ENCODE assay signal across 8 cellular contexts in the genomic region with DNA sequence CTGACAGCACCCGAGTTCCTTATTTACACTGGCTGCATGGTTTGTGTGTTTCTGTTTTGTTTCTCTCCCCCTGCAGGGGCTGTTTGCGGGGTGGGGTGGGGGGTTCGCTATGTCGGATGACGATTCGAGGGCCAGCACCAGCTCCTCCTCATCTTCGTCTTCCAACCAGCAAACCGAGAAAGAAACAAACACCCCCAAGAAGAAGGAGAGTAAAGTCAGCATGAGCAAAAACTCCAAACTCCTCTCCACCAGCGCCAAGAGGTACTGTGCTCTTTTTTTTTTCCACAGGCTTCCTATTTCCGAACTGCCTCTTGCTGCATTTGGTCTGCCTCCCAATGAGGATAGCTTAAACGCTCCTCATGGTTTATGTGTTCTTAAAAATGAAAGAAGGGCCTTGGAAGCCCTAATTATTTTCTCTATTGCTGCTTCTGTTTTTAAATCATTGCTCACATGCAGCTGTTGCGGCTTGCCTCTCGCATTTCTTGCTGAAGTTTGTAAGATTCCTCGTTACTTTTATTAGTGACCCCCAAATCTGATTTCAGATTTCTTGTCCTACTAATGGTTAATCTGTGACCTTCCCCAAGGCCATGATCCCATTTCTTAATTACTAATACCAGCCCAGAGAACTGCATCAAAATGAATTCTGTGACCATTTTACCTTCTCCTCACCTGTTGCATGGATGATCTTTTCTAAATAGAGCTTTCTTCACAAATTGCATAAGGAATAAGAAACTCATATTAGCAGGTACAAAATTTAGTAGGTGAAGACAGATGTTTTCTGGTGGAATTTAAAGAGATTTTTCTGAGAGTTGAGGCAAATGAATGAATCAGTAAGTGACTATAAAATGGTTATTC. TPM values are rescaled to one million over a fixed set of nuclear protein-coding genes. Genes with fewer than 3 reads are reported as not detected.
DNase-seq lines count a peak whose midpoint lies in the region; ATAC-seq, FAIRE-seq and TF ChIP-seq lines count a peak whose summit lies in the region.

No MANE protein-coding gene starts in this region.

- peaks cover 46% of the 10 kb centered on the region for H4K20me1 ChIP-seq in astrocyte (ENCODE audit: insufficient read depth, low read length)

- peak overlapping the region; percentile 98 for H3K4me2 ChIP-seq in astrocyte (ENCODE audit: low read length)

- peaks cover 42% of the 10 kb centered on the region for H3K4me1 Mint-ChIP-seq in astrocyte (ENCODE audit: low read depth, unreplicated experiment)

- peaks cover 37% of the 10 kb centered on the region for H3K79me2 ChIP-seq in astrocyte (ENCODE audit: insufficient read depth, low read length)

- WGBS in spleen, 5 donors: 11 to 17% (median 17%) methylated on average over 14 of the region's 14 CpGs

- peaks cover 1% of the 10 kb centered on the region for H3K36me3 Mint-ChIP-seq in astrocyte (ENCODE audit: low read depth, unreplicated experiment)

- H3K4me3 ChIP-seq in astrocyte (ENCODE audit: insufficient read depth, low read depth, low read length) (peak overlapping the region; percentile 67), iPS-18c (ENCODE audit: insufficient read depth, low read depth, low read length) (peak overlapping the region; percentile 78), spleen (peak overlapping the region; percentile 63 to 88 (median 76))

- no peaks in the 10 kb centered on the region for H3K9me3 Mint-ChIP-seq in astrocyte (ENCODE audit: unreplicated experiment)

- H3K27me3 ChIP-seq in astrocyte (ENCODE audit: insufficient read depth, low read length) (no peaks in the 10 kb centered on the region), spleen (replicated peaks in 1 of 7) (no peaks in the 10 kb centered on the region)

- FAIRE-seq in astrocyte (lab: Jason Lieb, UNC): peak; percentile 26

- H3K9me3 ChIP-seq in astrocyte (ENCODE audit: insufficient read depth, low read depth, low read length) (no peaks in the 10 kb centered on the region), iPS-18c (ENCODE audit: control insufficient read depth, insufficient read depth, low read length) (no peaks in the 10 kb centered on the region), spleen (no peaks in the 10 kb centered on the region)

- H3K36me3 ChIP-seq in astrocyte (ENCODE audit: insufficient read depth, low read length) (no peaks in the 10 kb centered on the region), spleen (no peaks in the 10 kb centered on the region)

- peak overlapping the region; percentile 86 for H3K9ac ChIP-seq in astrocyte (ENCODE audit: low read length)

- H3K27ac ChIP-seq in astrocyte (ENCODE audit: low read depth, low read length) (peak overlapping the region; percentile 51), spleen (peak overlapping the region; percentile 84 to 93 (median 90))

- peak overlapping the region; percentile 94 for H3K27ac Mint-ChIP-seq in astrocyte (ENCODE audit: unreplicated experiment)

- no peak for ATAC-seq in GM19467 (IDR thresholded peaks at IDR 0.05; ENCODE audit: unreplicated experiment)

- H3K27me3 Mint-ChIP-seq in astrocyte (ENCODE audit: low read depth, unreplicated experiment): no peaks in the 10 kb centered on the region

- TF ChIP-seq CTCF in astrocyte (IDR thresholded peaks at IDR 0.05; ENCODE audit: insufficient read depth, low read depth, low read length) (no peak), spleen (IDR thresholded peaks at IDR 0.05 in 8 of 11, conservative IDR thresholded peaks at IDR 0.05 in 3 of 11) (no peak)

- H2AFZ ChIP-seq in astrocyte (ENCODE audit: low read depth, low read length): peak overlapping the region; percentile 69

- peaks cover 13% of the 10 kb centered on the region for H3K4me1 ChIP-seq in astrocyte (ENCODE audit: insufficient read depth, low read length)
- peaks cover 37 to 64% (median 53%) of the 10 kb centered on the region in 6 donors for H3K4me1 ChIP-seq in spleen

- intact Hi-C loops in spleen (cut with DNase I; ENCODE audit: low total_unique reads): no loop called here

- no peak for TF ChIP-seq POLR2A in spleen (IDR thresholded peaks at IDR 0.05)

- DNase-seq in ELR (ENCODE audit: low read depth) (peak; percentile 36), LHCN-M2 (ENCODE audit: low read depth) (peak; percentile 43), astrocyte (ENCODE audit: low read depth) (peak; percentile 19), spleen (no peak), HuH-7 (ENCODE audit: low spot score) (no peak), OCI-M2 (lab: John Stamatoyannopoulos, UW; ENCODE audit: unreplicated experiment) (no peak)

- H3K4me3 Mint-ChIP-seq in astrocyte (ENCODE audit: unreplicated experiment): peak overlapping the region; percentile 98

RNA-seq across cellular contexts. Expression of a gene that starts 1.6 kb away (rescaled TPM):
- total RNA-seq in LHCN-M2 (2014; rRNA removed) (44.3 and 65.8 TPM in 2 replicates), astrocyte (145 and 150 TPM in 2 replicates), spleen (100 to 1,000 TPM in 2 of 7 donors, 10 to 100 TPM in 5; 62.6 to 106 (median 87.2) TPM)
- polyA plus RNA-seq in LHCN-M2 (2012): 57.4 TPM
- polyA plus RNA-seq in spleen: 10 to 100 TPM; 68.8 to 96.1 (median 95.1) TPM

Comparison
In these comparisons a context has a peak if more than half of its experiments do, and no peak if none do; other contexts are left out.
1. DNase-seq: peak in ELR (single experiment), LHCN-M2 (single experiment) and astrocyte (single experiment); none in spleen (single experiment), HuH-7 (single experiment) and OCI-M2 (single experiment).
2. Peak in every context shown above with its lines, with median percentiles within 50 percentile points of each other: H3K4me3 ChIP-seq.